Comparison of ENCODE assay signal across 1 cellular context in genomic region chr2:88329815-88330603, GRCh38.
TF ChIP-seq lines count a peak whose summit lies in the region.

No MANE protein-coding gene starts in this region.

TF ChIP-seq in HepG2, 621 proteins besides CTCF, POLR2A, EP300 and RAD21 (continued from another document):
- peak; percentile 90 for TF ChIP-seq ZNF609 (CRISPR knock-in tag; IDR thresholded peaks at IDR 0.05; ENCODE audit: borderline replicate concordance)
- TF ChIP-seq GATAD2A (CRISPR knock-in tag; IDR thresholded peaks at IDR 0.05) = peak; percentile 44; the same call in 1 of the 2 replicates
- peak; percentile 88 for TF ChIP-seq SOX13 (IDR thresholded peaks at IDR 0.05)
- TF ChIP-seq SOX13 (CRISPR knock-in tag; conservative IDR thresholded peaks at IDR 0.05 in 1 of 2, IDR thresholded peaks at IDR 0.05 in 1 of 2) = peak in 1 of 2 experiments; percentile 97; a peak in 2 of 4 replicates
- no peak for TF ChIP-seq SOX6 (IDR thresholded peaks at IDR 0.05)
- TF ChIP-seq SOX6 (CRISPR knock-in tag; IDR thresholded peaks at IDR 0.05) = peak; percentile 90
- 0 out of 2 replicates have a peak, but pooled peaks have one; percentile 26 for TF ChIP-seq SALL1 (CRISPR knock-in tag; IDR thresholded peaks at IDR 0.05)
- TF ChIP-seq ZSCAN22 (CRISPR knock-in tag; IDR thresholded peaks at IDR 0.05) = no peak
- TF ChIP-seq HOXA9 (CRISPR knock-in tag; IDR thresholded peaks at IDR 0.05; ENCODE audit: borderline replicate concordance) = no peak
- peak; percentile 80; the same call in 1 of the 2 replicates for TF ChIP-seq SIX4 (CRISPR knock-in tag; IDR thresholded peaks at IDR 0.05)
- TF ChIP-seq TEAD3 (CRISPR knock-in tag; optimal IDR thresholded peaks at IDR 0.05; ENCODE audit: borderline replicate concordance) = peak; percentile 17
- TF ChIP-seq RARA (CRISPR knock-in tag; IDR thresholded peaks at IDR 0.05) = peak; percentile 33; the same call in 1 of the 2 replicates
- TF ChIP-seq FOSL2 (CRISPR knock-in tag; IDR thresholded peaks at IDR 0.05) = peak; percentile 77
- no peak for TF ChIP-seq ZBTB42 (CRISPR knock-in tag; IDR thresholded peaks at IDR 0.05)
- TF ChIP-seq ZNF281 (CRISPR knock-in tag; IDR thresholded peaks at IDR 0.05; ENCODE audit: borderline replicate concordance) = peak; percentile 31; the same call in 1 of the 2 replicates
- TF ChIP-seq CEBPG (CRISPR knock-in tag; IDR thresholded peaks at IDR 0.05) = peak; percentile 34; the same call in 1 of the 2 replicates
- TF ChIP-seq NR2F6 (IDR thresholded peaks at IDR 0.05) = peak; percentile 80
- peak; percentile 46 for TF ChIP-seq NR2F6 (CRISPR knock-in tag; IDR thresholded peaks at IDR 0.05)
- TF ChIP-seq ZNF101 (CRISPR knock-in tag; IDR thresholded peaks at IDR 0.05; ENCODE audit: borderline replicate concordance, low read depth) = no peak
- peak; percentile 79; the same call in 1 of the 2 replicates for TF ChIP-seq CEBPB (IDR thresholded peaks at IDR 0.05; ENCODE audit: borderline replicate concordance, low read depth, low read length)
- 0 out of 2 replicates have a peak, but pooled peaks have one; percentile 48 for TF ChIP-seq ZGPAT (CRISPR knock-in tag; IDR thresholded peaks at IDR 0.05)
- peak; percentile 94 for TF ChIP-seq RERE (CRISPR knock-in tag; IDR thresholded peaks at IDR 0.05; ENCODE audit: low read depth)
- TF ChIP-seq ZMAT3 (CRISPR knock-in tag; conservative IDR thresholded peaks at IDR 0.05) = no peak
- peak; percentile 91 for TF ChIP-seq HHEX (CRISPR knock-in tag; IDR thresholded peaks at IDR 0.05)
- no peak for TF ChIP-seq FOXA1 (IDR thresholded peaks at IDR 0.05)
- peak; percentile 57; the same call in 1 of the 2 replicates for TF ChIP-seq FOXA1 (CRISPR knock-in tag; IDR thresholded peaks at IDR 0.05)
- no peak for TF ChIP-seq ZNF160 (CRISPR knock-in tag; IDR thresholded peaks at IDR 0.05)
- TF ChIP-seq ARID3A (IDR thresholded peaks at IDR 0.05; ENCODE audit: low read depth, low read length) = no peak
- peak; percentile 57; the same call in 1 of the 2 replicates for TF ChIP-seq ARID5B (CRISPR knock-in tag; IDR thresholded peaks at IDR 0.05)
- peak; percentile 90 for TF ChIP-seq TCF7 (IDR thresholded peaks at IDR 0.05; ENCODE audit: low read depth)
- peak; percentile 19; the same call in 1 of the 2 replicates for TF ChIP-seq FOXJ3 (CRISPR knock-in tag; IDR thresholded peaks at IDR 0.05; ENCODE audit: borderline replicate concordance)
- no peak for TF ChIP-seq PRPF4 (IDR thresholded peaks at IDR 0.05; ENCODE audit: low read depth, low read length, poor library complexity, severe bottlenecking)
- TF ChIP-seq SOX5 (CRISPR knock-in tag; IDR thresholded peaks at IDR 0.05; ENCODE audit: borderline replicate concordance) = peak; percentile 92
- TF ChIP-seq GTF3A (CRISPR knock-in tag; conservative IDR thresholded peaks at IDR 0.05) = no peak
- TF ChIP-seq MIXL1 (CRISPR knock-in tag; IDR thresholded peaks at IDR 0.05) = no peak
- no peak for TF ChIP-seq HIC2 (CRISPR knock-in tag; IDR thresholded peaks at IDR 0.05; ENCODE audit: low read depth)
